8 cellular contexts compared by ENCODE assay signal in the genomic region with DNA sequence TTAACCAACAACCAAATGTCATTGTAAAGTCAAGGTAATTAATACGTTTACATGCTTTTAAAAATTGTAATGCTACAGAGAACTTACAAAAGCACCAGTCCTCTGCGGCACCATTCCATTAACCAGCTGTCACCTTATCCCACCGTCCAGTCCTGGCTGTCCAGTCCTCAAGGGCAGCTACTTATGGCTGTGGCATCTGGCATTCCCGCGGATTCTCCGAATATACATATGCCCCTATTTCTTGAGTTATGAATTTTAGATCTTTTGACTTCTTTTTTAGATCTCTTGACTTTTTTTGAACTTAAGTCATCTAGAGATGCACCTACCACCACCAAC. TPM values are rescaled to one million over a fixed set of nuclear protein-coding genes. Genes with fewer than 3 reads are reported as not detected.
DNase-seq lines count a peak whose midpoint lies in the region; ATAC-seq and TF ChIP-seq lines count a peak whose summit lies in the region.

No MANE protein-coding gene starts in this region.

- no peak for TF ChIP-seq POLR2A in sigmoid colon (IDR thresholded peaks at IDR 0.05)

- no peak overlapping the region for H3K27ac ChIP-seq in SK-N-MC
- H3K27ac ChIP-seq in cardiac muscle cell: no peak overlapping the region
- H3K27ac ChIP-seq in sigmoid colon: peak overlapping the region in 3 of 4 donors; percentile 71 to 83 (median 73)

- H3K9me3 ChIP-seq in SK-N-MC (ENCODE audit: low read depth, low read length) (no peaks in the 10 kb centered on the region), cardiac muscle cell (ENCODE audit: low read depth) (no peaks in the 10 kb centered on the region), sigmoid colon (no peaks in the 10 kb centered on the region)

- H3K27me3 ChIP-seq in cardiac muscle cell (peaks cover 19% of the 10 kb centered on the region), sigmoid colon (no peaks in the 10 kb centered on the region)

- peak overlapping the region; percentile 26 for H3K9ac ChIP-seq in SK-N-MC (ENCODE audit: insufficient read length)

- WGBS in sigmoid colon, 2 donors: 10 to 17% methylated on average over 6 of the region's 6 CpGs

- peak; percentile 25 for ATAC-seq in GM21526 (IDR thresholded peaks at IDR 0.05; ENCODE audit: low FRiP score, unreplicated experiment)
- ATAC-seq in GM21786 (IDR thresholded peaks at IDR 0.05; ENCODE audit: unreplicated experiment): no peak

- H3K4me3 ChIP-seq in SK-N-MC (peak overlapping the region; percentile 78), cardiac muscle cell (peak overlapping the region; percentile 85), sigmoid colon (peak overlapping the region; percentile 4 to 91 (median 76))

- no peak for TF ChIP-seq EP300 in sigmoid colon (IDR thresholded peaks at IDR 0.05)

- H3K4me1 ChIP-seq in cardiac muscle cell (ENCODE audit: low read depth) (peaks cover 14% of the 10 kb centered on the region), sigmoid colon (peaks cover 0 to 30% (median 23%) of the 10 kb centered on the region in 4 donors)

- H3K36me3 ChIP-seq in SK-N-MC (ENCODE audit: insufficient read depth, low read length) (no peaks in the 10 kb centered on the region), cardiac muscle cell (no peaks in the 10 kb centered on the region), sigmoid colon (no peaks in the 10 kb centered on the region)

- intact Hi-C loops in sigmoid colon (cut with DNase I): loop anchor here (1.0 to 5.0 kb wide), 4 partner anchors 46 to 181 kb away; partner anchors contain the start of genes GASK1A and SNRK

- TF ChIP-seq CTCF in cardiac muscle cell (IDR thresholded peaks at IDR 0.05; ENCODE audit: low read depth, low read length) (no peak), sigmoid colon (IDR thresholded peaks at IDR 0.05) (no peak)

- DNase-seq in SK-N-MC (ENCODE audit: low read depth, low spot score): no peak
- no peak for DNase-seq in cardiac muscle cell (ENCODE audit: low read depth in 1 of 2, low spot score in 1 of 2)
- DNase-seq in sigmoid colon: no peak
- no peak for DNase-seq in NCI-H226
- DNase-seq in effector CD8-positive, alpha-beta T cell (lab: John Stamatoyannopoulos, UW): no peak
- DNase-seq in DMS153 treated with DMSO at 0.1 percent for 48 hours (lab: John Stamatoyannopoulos, UW; ENCODE audit: unreplicated experiment): no peak

RNA-seq across cellular contexts. Expression of gene POMGNT2, which starts 0.4 kb away (rescaled TPM):
- total RNA-seq in cardiac muscle cell (22.4 and 32.7 TPM in 2 replicates), sigmoid colon (10 to 100 TPM; 15.5 to 20.2 (median 17.2) TPM)
- polyA plus RNA-seq in cardiac muscle cell (18.4 and 28.0 TPM in 2 replicates), sigmoid colon (1 to 10 TPM; 2.3 to 6.2 (median 3.6) TPM)

Comparison
In these comparisons a context has a peak if more than half of its experiments do, and no peak if none do; other contexts are left out.
1. H3K27ac ChIP-seq: peak in sigmoid colon (3 of 4); none in SK-N-MC (single experiment) and cardiac muscle cell (single experiment).
2. Peak in every context shown above with its lines, with median percentiles within 50 percentile points of each other: H3K4me3 ChIP-seq.